ENCODE assay signal across 1 cellular context in genomic region chr13:106287351-106287750, GRCh38.
TF ChIP-seq lines count a peak whose summit lies in the region.

No MANE protein-coding gene starts in this region.

TF ChIP-seq in GM23338, 12 proteins besides CTCF, POLR2A, EP300 and RAD21 (continued from another document):
- TF ChIP-seq ZNF462 (CRISPR knock-in tag; IDR thresholded peaks at IDR 0.05) (no peak), REST (IDR thresholded peaks at IDR 0.05; ENCODE audit: unreplicated experiment) (no peak), JUNB (IDR thresholded peaks at IDR 0.05; ENCODE audit: unreplicated experiment) (no peak), ZNF114 (CRISPR knock-in tag; IDR thresholded peaks at IDR 0.05) (no peak), EZH2phosphoT487 (IDR thresholded peaks at IDR 0.05; ENCODE audit: unreplicated experiment) (no peak), CREB1 (CRISPR knock-in tag; IDR thresholded peaks at IDR 0.05; ENCODE audit: low read depth) (no peak)
